In genomic region chr11:62841361-62842170, GRCh38 we compare ENCODE assay signal across 8 cellular contexts. TPM values are rescaled to one million over a fixed set of nuclear protein-coding genes. Genes with fewer than 3 reads are reported as not detected.
DNase-seq lines count a peak whose midpoint lies in the region; ATAC-seq, FAIRE-seq and TF ChIP-seq lines count a peak whose summit lies in the region.

No MANE protein-coding gene starts in this region.

- peak overlapping the region; percentile 70 for H3K4me3 ChIP-seq in NB4 (ENCODE audit: low read depth, low read length)
- peak overlapping the region; percentile 79 for H3K4me3 ChIP-seq in SK-N-MC
- peak overlapping the region; percentile 7 to 95 (median 80) for H3K4me3 ChIP-seq in pancreas
- H3K4me3 ChIP-seq in upper lobe of left lung: peak overlapping the region; percentile 15 to 98 (median 62)

- intact Hi-C loops in Right ventricle myocardium superior (cut with DNase I) (no loop called here), pancreas (cut with DNase I) (no loop called here)

- CTCF ChIA-PET in GM10248 (lab: Yijun Ruan, JAX): interaction anchor here (1.0 to 2.6 kb wide), 3 partner anchors 13 to 176 kb away, joined by 3 to 17 read pairs (median 7); partner anchors contain the start of genes CSKMT and TMEM179B

- POLR2A ChIA-PET in GM10248 (lab: Yijun Ruan, JAX): interaction anchor here (0.6 to 3.4 kb wide), 49 partner anchors 9 to 1093 kb away, joined by 3 to 236 read pairs (median 6); partner anchors contain the start of genes B3GAT3, C11orf98, CSKMT and EEF1G
- POLR2A ChIA-PET in activated naive CD8-positive, alpha-beta T cell treated with anti-CD3 and anti-CD28 coated beads, Interleukin-2, amount 10 ng/mL, durations not matched to agents 7 days and 5 days (lab: Charles Lee): interaction anchor here (0.6 to 4.2 kb wide), 69 partner anchors 9 to 1404 kb away, joined by 3 to 429 read pairs (median 6); partner anchors contain the start of genes B3GAT3, BSCL2, C11orf98 and CSKMT

- 0% methylated on average over 33 of the region's 33 CpGs for WGBS in pancreas, 2 donors
- 0% methylated on average over 33 of the region's 33 CpGs for WGBS in upper lobe of left lung, 2 donors

- TF ChIP-seq EP300 in upper lobe of left lung (IDR thresholded peaks at IDR 0.05): peak in 2 of 4 donors; percentile 62 to 97

- peak; percentile 100 for TF ChIP-seq POLR2A in NB4 (IDR thresholded peaks at IDR 0.05; ENCODE audit: extremely low read depth, insufficient read length)
- TF ChIP-seq POLR2A in upper lobe of left lung (IDR thresholded peaks at IDR 0.05): peak; percentile 94 to 100 (median 98)

- H3K4me1 ChIP-seq in pancreas (peaks cover 6 to 13% (median 7%) of the 10 kb centered on the region in 3 donors), upper lobe of left lung (peaks cover 16 to 36% (median 20%) of the 10 kb centered on the region in 4 donors)

- H3K27ac Mint-ChIP-seq in HFFc6: no peak overlapping the region
- no peak overlapping the region for H3K27ac Mint-ChIP-seq in activated naive CD8-positive, alpha-beta T cell treated with anti-CD3 and anti-CD28 coated beads, Interleukin-2, amount 10 ng/mL, durations not matched to agents 7 days and 5 days

- H3K27ac ChIP-seq in SK-N-MC (peak overlapping the region; percentile 100), pancreas (peak overlapping the region; percentile 93 to 99 (median 98)), upper lobe of left lung (peak overlapping the region; percentile 93 to 99 (median 98))

- no peaks in the 10 kb centered on the region for H3K9me3 Mint-ChIP-seq in HFFc6
- H3K9me3 Mint-ChIP-seq in activated naive CD8-positive, alpha-beta T cell treated with anti-CD3 and anti-CD28 coated beads, Interleukin-2, amount 10 ng/mL, durations not matched to agents 7 days and 5 days: no peaks in the 10 kb centered on the region

- ATAC-seq in activated naive CD8-positive, alpha-beta T cell treated with anti-CD3 and anti-CD28 coated beads, Interleukin-2, amount 10 ng/mL, durations not matched to agents 7 days and 5 days (ENCODE audit: low read depth): peak; percentile 69
- ATAC-seq in Right ventricle myocardium superior (ENCODE audit: poor library complexity): peak; percentile 75
- peak; percentile 60 to 78 (median 73) for ATAC-seq in pancreas
- ATAC-seq in upper lobe of left lung (ENCODE audit: low FRiP score in 2 of 2): peak; percentile 84 to 88

- H3K27me3 Mint-ChIP-seq in HFFc6 (ENCODE audit: insufficient read depth): peaks cover 10% of the 10 kb centered on the region
- H3K27me3 Mint-ChIP-seq in activated naive CD8-positive, alpha-beta T cell treated with anti-CD3 and anti-CD28 coated beads, Interleukin-2, amount 10 ng/mL, durations not matched to agents 7 days and 5 days: no peaks in the 10 kb centered on the region

- no peak overlapping the region for H3K4me3 Mint-ChIP-seq in HFFc6
- no peak overlapping the region for H3K4me3 Mint-ChIP-seq in activated naive CD8-positive, alpha-beta T cell treated with anti-CD3 and anti-CD28 coated beads, Interleukin-2, amount 10 ng/mL, durations not matched to agents 7 days and 5 days

- FAIRE-seq in pancreas (lab: Jason Lieb, UNC): peak; percentile 99

- H3K27me3 ChIP-seq in pancreas (no peaks in the 10 kb centered on the region), upper lobe of left lung (no peaks in the 10 kb centered on the region)

- H3K9me3 ChIP-seq in SK-N-MC (ENCODE audit: low read depth, low read length) (no peaks in the 10 kb centered on the region), pancreas (no peaks in the 10 kb centered on the region), upper lobe of left lung (no peaks in the 10 kb centered on the region)

- H3K36me3 ChIP-seq in SK-N-MC (ENCODE audit: insufficient read depth, low read length) (peaks cover 15% of the 10 kb centered on the region; the same call in 1 of the 2 replicates), pancreas (no peaks in the 10 kb centered on the region), upper lobe of left lung (peaks cover 0 to 7% (median 3%) of the 10 kb centered on the region in 4 donors)

- peaks cover 14% of the 10 kb centered on the region for H3K36me3 Mint-ChIP-seq in HFFc6 (ENCODE audit: low read depth)
- H3K36me3 Mint-ChIP-seq in activated naive CD8-positive, alpha-beta T cell treated with anti-CD3 and anti-CD28 coated beads, Interleukin-2, amount 10 ng/mL, durations not matched to agents 7 days and 5 days: peaks cover 4% of the 10 kb centered on the region

- TF ChIP-seq CTCF in GM10248 (IDR thresholded peaks at IDR 0.05; ENCODE audit: control extremely low read depth, extremely low read depth, low read depth, missing control alignments) (no peak), HFFc6 (IDR thresholded peaks at IDR 0.05) (no peak), NB4 (IDR thresholded peaks at IDR 0.05; ENCODE audit: low read depth, low read length) (no peak), pancreas (IDR thresholded peaks at IDR 0.05) (no peak), upper lobe of left lung (IDR thresholded peaks at IDR 0.05) (peak in 2 of 6 experiments; percentile 16 to 34)

- DNase-seq in GM10248 (ENCODE audit: extremely low spot score): peak; percentile 92
- peak; percentile 100 for DNase-seq in HFFc6
- peak; percentile 99 for DNase-seq in NB4 (ENCODE audit: low read depth)
- DNase-seq in SK-N-MC (ENCODE audit: low read depth, low spot score): peak; percentile 100
- DNase-seq in activated naive CD8-positive, alpha-beta T cell treated with anti-CD3 and anti-CD28 coated beads, Interleukin-2, amount 10 ng/mL, durations not matched to agents 7 days and 5 days: peak; percentile 81
- peak; percentile 84 for DNase-seq in Right ventricle myocardium superior
- peak; percentile 76 to 90 (median 84) for DNase-seq in pancreas
- DNase-seq in upper lobe of left lung: peak in 1 of 2 donors; percentile 89

- peaks cover 29% of the 10 kb centered on the region for H3K4me1 Mint-ChIP-seq in HFFc6 (ENCODE audit: low read depth)
- H3K4me1 Mint-ChIP-seq in activated naive CD8-positive, alpha-beta T cell treated with anti-CD3 and anti-CD28 coated beads, Interleukin-2, amount 10 ng/mL, durations not matched to agents 7 days and 5 days: peaks cover 20% of the 10 kb centered on the region

- H3K9ac ChIP-seq in SK-N-MC (ENCODE audit: insufficient read length): peak overlapping the region; percentile 93

RNA-seq across cellular contexts. Expression of gene WDR74, which starts 2.2 kb away (rescaled TPM):
- total RNA-seq in HFFc6 (2021; fragmentation: NEBNext Ultra II Directional; extraction: Animal tissue kit (Norgen Biotek cat#: 25700)): 10 to 100 TPM; 37.4 to 49.2 (median 41.0) TPM
- total RNA-seq in activated naive CD8-positive, alpha-beta T cell treated with anti-CD3 and anti-CD28 coated beads, Interleukin-2, amount 10 ng/mL, durations not matched to agents 7 days and 5 days: 10 to 100 TPM; 75.2 to 78.0 TPM
- total RNA-seq in Right ventricle myocardium superior (27.0 TPM), pancreas (10 to 100 TPM; 18.4 to 35.1 (median 27.1) TPM), upper lobe of left lung (10 to 100 TPM; 31.5 to 56.6 (median 50.4) TPM)
- polyA plus RNA-seq in pancreas: 10 to 100 TPM; 47.6 to 59.5 TPM

RNA-seq across cellular contexts. Expression of gene TEX54, which starts 8.9 kb away (rescaled TPM):
- total RNA-seq in HFFc6 (2021; fragmentation: NEBNext Ultra II Directional; extraction: Animal tissue kit (Norgen Biotek cat#: 25700)): not detected
- total RNA-seq in activated naive CD8-positive, alpha-beta T cell treated with anti-CD3 and anti-CD28 coated beads, Interleukin-2, amount 10 ng/mL, durations not matched to agents 7 days and 5 days: not detected
- total RNA-seq in Right ventricle myocardium superior: not detected
- total RNA-seq in pancreas: not detected
- polyA plus RNA-seq in pancreas: under 1 TPM in 1 of 2 donors, not detected in 1; 0.65 TPM
- total RNA-seq in upper lobe of left lung: not detected

RNA-seq across cellular contexts. Expression of gene STX5, which starts 9.7 kb away (rescaled TPM):
- 10 to 100 TPM; 41.4 to 54.6 (median 47.8) TPM for total RNA-seq in HFFc6 (2021; fragmentation: NEBNext Ultra II Directional; extraction: Animal tissue kit (Norgen Biotek cat#: 25700))
- 10 to 100 TPM; 43.4 to 44.3 TPM for total RNA-seq in activated naive CD8-positive, alpha-beta T cell treated with anti-CD3 and anti-CD28 coated beads, Interleukin-2, amount 10 ng/mL, durations not matched to agents 7 days and 5 days
- 15.7 TPM for total RNA-seq in Right ventricle myocardium superior
- total RNA-seq in pancreas: 10 to 100 TPM; 22.8 to 31.2 (median 26.9) TPM
- polyA plus RNA-seq in pancreas: 10 to 100 TPM; 18.6 to 27.9 TPM
- 10 to 100 TPM; 25.3 to 53.8 (median 44.9) TPM for total RNA-seq in upper lobe of left lung

RNA-seq across cellular contexts. Expression of gene NXF1, which starts 36.3 kb away (rescaled TPM):
- total RNA-seq in HFFc6 (2021; fragmentation: NEBNext Ultra II Directional; extraction: Animal tissue kit (Norgen Biotek cat#: 25700)): 10 to 100 TPM; 51.5 to 57.7 (median 55.0) TPM
- total RNA-seq in activated naive CD8-positive, alpha-beta T cell treated with anti-CD3 and anti-CD28 coated beads, Interleukin-2, amount 10 ng/mL, durations not matched to agents 7 days and 5 days: 100 to 1,000 TPM; 124 to 131 TPM
- total RNA-seq in Right ventricle myocardium superior: 40.1 TPM
- 10 to 100 TPM; 20.9 to 60.9 (median 30.8) TPM for total RNA-seq in pancreas
- polyA plus RNA-seq in pancreas: 100 to 1,000 TPM; 150 to 294 TPM
- 100 to 1,000 TPM in 1 of 6 donors, 10 to 100 TPM in 5; 56.1 to 215 (median 81.2) TPM for total RNA-seq in upper lobe of left lung

RNA-seq across cellular contexts. Expression of gene SLC3A2, which starts 39.1 kb away (rescaled TPM):
- total RNA-seq in HFFc6 (2021; fragmentation: NEBNext Ultra II Directional; extraction: Animal tissue kit (Norgen Biotek cat#: 25700)): 100 to 1,000 TPM; 140 to 206 (median 180) TPM
- 100 to 1,000 TPM; 222 to 228 TPM for total RNA-seq in activated naive CD8-positive, alpha-beta T cell treated with anti-CD3 and anti-CD28 coated beads, Interleukin-2, amount 10 ng/mL, durations not matched to agents 7 days and 5 days
- total RNA-seq in Right ventricle myocardium superior (32.9 TPM), pancreas (100 to 1,000 TPM in 1 of 6 donors, 10 to 100 TPM in 5; 68.8 to 331 (median 75.1) TPM), upper lobe of left lung (100 to 1,000 TPM; 120 to 236 (median 179) TPM)
- polyA plus RNA-seq in pancreas: 100 to 1,000 TPM in 1 of 2 donors, 10 to 100 TPM in 1; 66.9 to 116 TPM
